In the genomic region with DNA sequence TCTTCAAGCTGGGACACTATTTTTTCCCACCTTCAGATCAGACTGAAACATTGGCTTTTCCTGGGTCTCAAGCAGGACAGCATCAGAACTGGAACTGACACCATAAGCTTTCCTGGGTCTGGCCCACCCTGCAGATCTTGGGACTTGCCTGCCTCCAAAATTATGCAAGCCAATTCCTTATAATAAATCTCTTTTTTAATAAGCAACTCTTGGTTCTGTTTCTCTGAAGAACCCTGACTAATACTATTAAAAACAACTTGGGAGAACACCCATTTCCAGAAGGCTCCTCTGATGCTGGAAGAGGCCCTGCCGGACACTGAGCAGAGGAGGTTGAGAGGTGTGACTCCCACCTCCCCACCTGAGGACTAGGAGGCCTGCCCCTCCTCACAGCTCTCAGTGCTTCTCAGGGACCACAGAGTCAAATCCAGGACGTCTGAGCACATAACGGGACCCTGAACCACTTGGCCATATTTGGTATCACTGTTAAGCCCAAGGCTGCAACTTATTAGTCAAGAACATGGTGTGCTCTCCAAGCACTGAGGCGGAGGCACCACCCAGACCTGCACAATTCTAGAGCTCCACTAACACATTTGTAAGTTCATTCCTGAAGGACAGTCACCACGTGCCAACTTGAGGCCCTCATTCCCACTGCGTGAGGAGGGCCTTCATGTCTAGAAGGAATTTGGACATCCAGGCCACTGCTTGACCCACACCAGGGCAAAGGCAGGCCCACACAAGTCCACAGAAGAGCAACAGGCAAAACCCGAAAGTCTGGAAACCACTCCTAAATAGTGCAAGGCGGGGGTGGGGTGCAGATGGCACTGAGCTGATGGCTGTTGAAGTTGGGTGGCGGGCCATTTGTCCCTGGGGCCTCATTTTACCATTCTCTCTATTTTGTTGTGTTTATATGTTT, we compare ENCODE assay signal across 17 cellular contexts. TPM values are rescaled to one million over a fixed set of nuclear protein-coding genes. Genes with fewer than 3 reads are reported as not detected.
"Had no signal": no experiment of that assay in that cellular context is flagged by ENCODE, and none has a peak within 500 bp of the region (broad histone marks: within the 10 kb centered on the region; RNA-seq: fewer than 3 reads in every experiment).

No MANE protein-coding gene starts in this region.

- H3K9me3 Mint-ChIP-seq: nephron progenitor cell; stimulated activated naive B cell treated with anti-CD40 and anti-IgM and Interleukin-4, amounts not matched to agents 10 μg/mL and 1 μg/mL and 100 μg/mL, for 72 hours; stimulated activated naive CD8-positive, alpha-beta T cell treated with anti-CD3 and anti-CD28 coated beads, Interleukin-15, amount 100 ng/mL, for 72 hours had no signal

- H3K4me3 ChIP-seq: colonic mucosa, esophagus squamous epithelium, right atrium auricular region, sigmoid colon, skin epidermis, upper lobe of left lung had no signal

- H3K4me1 Mint-ChIP-seq: naive thymus-derived CD4-positive, alpha-beta T cell; stimulated activated naive B cell treated with anti-CD40 and anti-IgM and Interleukin-4, amounts not matched to agents 10 μg/mL and 1 μg/mL and 100 μg/mL, for 72 hours; stimulated activated naive CD8-positive, alpha-beta T cell treated with anti-CD3 and anti-CD28 coated beads, Interleukin-15, amount 100 ng/mL, for 72 hours had no signal

- FAIRE-seq: kidney had no signal

- H3K4me1 ChIP-seq: colonic mucosa, right atrium auricular region, sigmoid colon had no signal

- H3K36me3 Mint-ChIP-seq: naive thymus-derived CD4-positive, alpha-beta T cell; stimulated activated naive B cell treated with anti-CD40 and anti-IgM and Interleukin-4, amounts not matched to agents 10 μg/mL and 1 μg/mL and 100 μg/mL, for 72 hours had no signal

- H3K27ac Mint-ChIP-seq: naive thymus-derived CD4-positive, alpha-beta T cell; nephron progenitor cell; stimulated activated naive B cell treated with anti-CD40 and anti-IgM and Interleukin-4, amounts not matched to agents 10 μg/mL and 1 μg/mL and 100 μg/mL, for 72 hours; stimulated activated naive CD8-positive, alpha-beta T cell treated with anti-CD3 and anti-CD28 coated beads, Interleukin-15, amount 100 ng/mL, for 72 hours had no signal

- H3K27me3 ChIP-seq: colonic mucosa, right atrium auricular region, upper lobe of left lung had no signal

- DNase-seq: caudate nucleus; colonic mucosa; dermis blood vessel endothelial cell; esophagus squamous epithelium; foreskin fibroblast; kidney; left colon; naive thymus-derived CD4-positive, alpha-beta T cell; nephron progenitor cell; sigmoid colon; stimulated activated CD4-positive, alpha-beta T cell treated with anti-CD3 and anti-CD28 coated beads, Interleukin-2, amount 100 ng/mL, for 24 hours; stimulated activated CD4-positive, alpha-beta T cell treated with anti-CD3 and anti-CD28 coated beads, Interleukin-4, amount 100 ng/mL, for 4 hours; stimulated activated naive B cell treated with anti-CD40 and anti-IgM and Interleukin-4, amounts not matched to agents 10 μg/mL and 1 μg/mL and 100 μg/mL, for 72 hours; stimulated activated naive CD8-positive, alpha-beta T cell treated with anti-CD3 and anti-CD28 coated beads, Interleukin-15, amount 100 ng/mL, for 72 hours; upper lobe of left lung had no signal

- H3K4me3 Mint-ChIP-seq: naive thymus-derived CD4-positive, alpha-beta T cell; nephron progenitor cell; stimulated activated naive B cell treated with anti-CD40 and anti-IgM and Interleukin-4, amounts not matched to agents 10 μg/mL and 1 μg/mL and 100 μg/mL, for 72 hours; stimulated activated naive CD8-positive, alpha-beta T cell treated with anti-CD3 and anti-CD28 coated beads, Interleukin-15, amount 100 ng/mL, for 72 hours had no signal

- H3K27ac ChIP-seq: colonic mucosa, right atrium auricular region, sigmoid colon had no signal

- H3K36me3 ChIP-seq: colonic mucosa, esophagus squamous epithelium, right atrium auricular region, sigmoid colon, upper lobe of left lung had no signal

- ATAC-seq: left colon; naive thymus-derived CD4-positive, alpha-beta T cell; stimulated activated naive B cell treated with anti-CD40 and anti-IgM and Interleukin-4, amounts not matched to agents 10 μg/mL and 1 μg/mL and 100 μg/mL, for 72 hours; stimulated activated naive CD8-positive, alpha-beta T cell treated with anti-CD3 and anti-CD28 coated beads, Interleukin-15, amount 100 ng/mL, for 72 hours had no signal

- H3K9me3 ChIP-seq: colonic mucosa, esophagus squamous epithelium, right atrium auricular region, sigmoid colon, upper lobe of left lung had no signal

RNA-seq across cellular contexts. Expression of gene SHC3, which starts 9.5 kb away (rescaled TPM):
- polyA plus RNA-seq: naive thymus-derived CD4-positive, alpha-beta T cell had no signal
